ENCODE assay signal across 27 cellular contexts in the genomic region with DNA sequence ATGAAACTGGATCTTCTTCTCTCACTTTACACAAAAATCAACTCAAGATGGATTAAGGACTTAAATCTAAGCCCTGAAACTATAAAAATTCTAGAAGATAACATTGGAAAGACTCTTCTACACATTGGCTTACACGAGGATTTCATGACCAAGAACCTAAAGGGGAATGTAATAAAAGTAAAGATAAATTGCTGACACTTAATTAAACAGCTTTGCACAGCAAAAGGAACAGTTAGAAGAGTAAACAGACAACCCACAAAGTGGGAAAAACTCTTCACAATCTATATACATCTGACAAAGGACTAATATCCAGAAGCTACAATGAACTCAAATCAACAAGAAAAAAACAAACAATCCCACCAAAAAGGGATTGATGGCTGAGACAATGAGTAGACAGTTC.
DNase-seq lines count a peak whose midpoint lies in the region; ATAC-seq, FAIRE-seq and TF ChIP-seq lines count a peak whose summit lies in the region.
"Had no signal": no experiment of that assay in that cellular context is flagged by ENCODE, and none has a peak within 500 bp of the region (broad histone marks: within the 10 kb centered on the region; RNA-seq: fewer than 3 reads in every experiment).

No MANE protein-coding gene starts in this region.

- in situ Hi-C loops in HepG2 (cut with HindIII; ENCODE audit: extremely low pct_ligation_motif_present, low pct_unique_long_range_greater_than_20kb): no loop called here
- in situ Hi-C loops in K562 (cut with MboI): no loop called here

- intact Hi-C loops in HepG2 (cut with micrococcal nuclease; ENCODE audit: unreplicated experiment) (no loop called here), right lobe of liver (cut with DNase I) (no loop called here), K562 (cut with micrococcal nuclease) (no loop called here), spleen (cut with DNase I; ENCODE audit: low total_unique reads) (no loop called here)

- no peak for DNase-seq in HepG2 (ENCODE audit: low spot score)
- DNase-seq in right lobe of liver: no peak
- DNase-seq in A549 (ENCODE audit: low read depth in 1 of 2, low spot score in 1 of 2): no peak
- no peak for DNase-seq in K562 (ENCODE audit: extremely low read depth in 1 of 4, low spot score in 3 of 4)
- DNase-seq in endodermal cell: no peak
- no peak for DNase-seq in spleen
- DNase-seq in caudate nucleus (lab: John Stamatoyannopoulos, UW): no peak
- DNase-seq: ACHN; BE2C; C1 segment of cervical spinal cord; CD4-positive, alpha-beta memory T cell; CD4-positive, CD25-positive, alpha-beta regulatory T cell; CD8-positive, alpha-beta memory T cell; COR-L47; DMS 273 treated with DMSO at 0.1 percent for 48 hours; DMS153; DMS53; DMS79; DND-41; EL; GDM1 had no signal

- no peak for TF ChIP-seq RAD21 in HepG2 (CRISPR knock-in tag; IDR thresholded peaks at IDR 0.05)
- no peak for TF ChIP-seq RAD21 in A549 (conservative IDR thresholded peaks at IDR 0.05 in 1 of 2, IDR thresholded peaks at IDR 0.05 in 1 of 2)
- TF ChIP-seq RAD21 in K562 (CRISPR knock-in tag; conservative IDR thresholded peaks at IDR 0.05 in 1 of 2, IDR thresholded peaks at IDR 0.05 in 1 of 2): no peak

- no peaks in the 10 kb centered on the region for H3K9me3 ChIP-seq in HepG2 (ENCODE audit: low read length)
- H3K9me3 ChIP-seq in right lobe of liver: no peaks in the 10 kb centered on the region
- no peaks in the 10 kb centered on the region for H3K9me3 ChIP-seq in A549
- H3K9me3 ChIP-seq in K562 (replicated peaks; ENCODE audit: control insufficient read depth, insufficient read depth, low read depth, low read length): no peaks in the 10 kb centered on the region
- peaks cover 50% of the 10 kb centered on the region for H3K9me3 ChIP-seq in endodermal cell (ENCODE audit: control insufficient read depth, low read length)
- peaks cover 0 to 53% (median 45%) of the 10 kb centered on the region in 8 donors for H3K9me3 ChIP-seq in spleen
- H3K9me3 ChIP-seq: BE2C had no signal

- no peak overlapping the region for H3K27ac Mint-ChIP-seq in endodermal cell
- H3K27ac Mint-ChIP-seq: CD4-positive, alpha-beta memory T cell; CD4-positive, CD25-positive, alpha-beta regulatory T cell; CD8-positive, alpha-beta memory T cell had no signal

- H3K4me3 ChIP-seq in HepG2 (replicated peaks in 1 of 3; ENCODE audit: insufficient read depth in 1 of 3, low read depth in 2 of 3, low read length in 3 of 3) (no peak overlapping the region), right lobe of liver (no peak overlapping the region), A549 (no peak overlapping the region), K562 (no peak overlapping the region), endodermal cell (ENCODE audit: low read length) (peak overlapping the region; percentile 68), spleen (no peak overlapping the region)
- H3K4me3 ChIP-seq: BLaER1, GM12878 had no signal

- H4K20me1 ChIP-seq in HepG2 (ENCODE audit: insufficient read depth, low read length) (no peaks in the 10 kb centered on the region), K562 (replicated peaks; ENCODE audit: control insufficient read depth, insufficient read depth, low read length) (no peaks in the 10 kb centered on the region)
- H4K20me1 ChIP-seq: BLaER1 had no signal

- no peak for TF ChIP-seq EP300 in HepG2 (IDR thresholded peaks at IDR 0.05; ENCODE audit: low read depth in 2 of 2, low read length in 2 of 2)
- TF ChIP-seq EP300 in HepG2 (CRISPR knock-in tag; IDR thresholded peaks at IDR 0.05; ENCODE audit: borderline replicate concordance): no peak
- TF ChIP-seq EP300 in A549 (IDR thresholded peaks at IDR 0.05): no peak
- no peak for TF ChIP-seq EP300 in K562 (IDR thresholded peaks at IDR 0.05; ENCODE audit: low read length)

- no peaks in the 10 kb centered on the region for H3K79me2 ChIP-seq in HepG2 (ENCODE audit: insufficient read depth, low read length)
- no peaks in the 10 kb centered on the region for H3K79me2 ChIP-seq in K562 (ENCODE audit: control insufficient read depth, insufficient read depth, low read length)

- H3K4me2 ChIP-seq in HepG2 (ENCODE audit: low read depth, low read length): no peak overlapping the region
- H3K4me2 ChIP-seq in A549: no peak overlapping the region
- H3K4me2 ChIP-seq in K562 (ENCODE audit: insufficient read depth, low read length): no peak overlapping the region
- H3K4me2 ChIP-seq: BLaER1 had no signal

- no peak overlapping the region for H3K27ac ChIP-seq in HepG2 (ENCODE audit: extremely low read length, insufficient read depth, low read length)
- H3K27ac ChIP-seq in right lobe of liver: no peak overlapping the region
- no peak overlapping the region for H3K27ac ChIP-seq in A549
- no peak overlapping the region for H3K27ac ChIP-seq in K562 (ENCODE audit: extremely low read depth, low read depth, low read length)
- H3K27ac ChIP-seq in endodermal cell (ENCODE audit: low read depth, low read length): no peak overlapping the region
- no peak overlapping the region for H3K27ac ChIP-seq in spleen
- no peak overlapping the region for H3K27ac ChIP-seq in caudate nucleus (ENCODE audit: low read depth, low read length)
- H3K27ac ChIP-seq: 22Rv1, BLaER1 had no signal

- no peaks in the 10 kb centered on the region for H3K27me3 ChIP-seq in HepG2 (ENCODE audit: control insufficient read depth in 1 of 2, insufficient read depth in 2 of 2, low read length in 2 of 2)
- H3K27me3 ChIP-seq in right lobe of liver: no peaks in the 10 kb centered on the region
- no peaks in the 10 kb centered on the region for H3K27me3 ChIP-seq in K562 (ENCODE audit: control insufficient read depth in 2 of 2, insufficient read depth in 2 of 2, low read length in 2 of 2)
- no peaks in the 10 kb centered on the region for H3K27me3 ChIP-seq in endodermal cell (ENCODE audit: control insufficient read depth, insufficient read depth, low read length, poor library complexity, severe bottlenecking)
- no peaks in the 10 kb centered on the region for H3K27me3 ChIP-seq in spleen (replicated peaks in 1 of 7)
- H3K27me3 ChIP-seq: BE2C, BLaER1 had no signal

- H3K9me3 Mint-ChIP-seq in endodermal cell: peaks cover 65% of the 10 kb centered on the region

- FAIRE-seq in HepG2 (lab: Jason Lieb, UNC) (no peak), A549 (lab: Jason Lieb, UNC) (no peak), K562 (lab: Jason Lieb, UNC) (peak; percentile 48)
- FAIRE-seq: GM12878, GM12892 had no signal

- H3K36me3 Mint-ChIP-seq in endodermal cell (ENCODE audit: low read depth): peaks cover 76% of the 10 kb centered on the region

- POLR2A ChIA-PET in HepG2 (lab: Yijun Ruan, JAX) (no interaction called here), A549 (lab: Yijun Ruan, JAX) (no interaction called here), K562 (lab: Yijun Ruan, JAX) (no interaction called here)

- H3K9ac ChIP-seq in HepG2 (ENCODE audit: insufficient read depth, low read depth, low read length): no peak overlapping the region
- no peak overlapping the region for H3K9ac ChIP-seq in K562 (ENCODE audit: insufficient read depth in 1 of 2, low read depth in 2 of 2, low read length in 2 of 2)
- H3K9ac ChIP-seq in endodermal cell (ENCODE audit: extremely low read depth, low read length, poor library complexity, severe bottlenecking): no peak overlapping the region
- H3K9ac ChIP-seq: BLaER1 had no signal

- H2AFZ ChIP-seq in HepG2 (ENCODE audit: low read length): no peak overlapping the region
- H2AFZ ChIP-seq in K562 (ENCODE audit: low read depth, low read length): no peak overlapping the region

- peaks cover 7% of the 10 kb centered on the region for H3K4me1 Mint-ChIP-seq in endodermal cell
- H3K4me1 Mint-ChIP-seq: CD14-positive monocyte had no signal

- no peak for TF ChIP-seq CTCF in HepG2 (CRISPR knock-in tag; IDR thresholded peaks at IDR 0.05)
- TF ChIP-seq CTCF in right lobe of liver (IDR thresholded peaks at IDR 0.05): no peak
- TF ChIP-seq CTCF in A549 (IDR thresholded peaks at IDR 0.05): no peak
- no peak for TF ChIP-seq CTCF in K562 (IDR thresholded peaks at IDR 0.05 in 2 of 3, conservative IDR thresholded peaks at IDR 0.05 in 1 of 3; ENCODE audit: insufficient read depth in 2 of 3, low read depth in 1 of 3, low read length in 3 of 3)
- TF ChIP-seq CTCF in endodermal cell (conservative IDR thresholded peaks at IDR 0.05): no peak
- no peak for TF ChIP-seq CTCF in spleen (IDR thresholded peaks at IDR 0.05 in 8 of 11, conservative IDR thresholded peaks at IDR 0.05 in 3 of 11)

- no peak for TF ChIP-seq POLR2A in HepG2 (IDR thresholded peaks at IDR 0.05; ENCODE audit: insufficient read depth in 1 of 2, low read depth in 2 of 2, low read length in 2 of 2)
- no peak for TF ChIP-seq POLR2A in right lobe of liver (IDR thresholded peaks at IDR 0.05)
- TF ChIP-seq POLR2A in A549 (IDR thresholded peaks at IDR 0.05; ENCODE audit: low read length): no peak
- TF ChIP-seq POLR2A in K562 (conservative IDR thresholded peaks at IDR 0.05): no peak
- TF ChIP-seq POLR2A in spleen (IDR thresholded peaks at IDR 0.05): no peak

- no peak overlapping the region for H3K4me3 Mint-ChIP-seq in endodermal cell
- H3K4me3 Mint-ChIP-seq: CD14-positive monocyte; CD4-positive, alpha-beta memory T cell; CD8-positive, alpha-beta memory T cell had no signal

- H3K36me3 ChIP-seq in HepG2 (replicated peaks in 1 of 2; ENCODE audit: control insufficient read depth in 1 of 2, insufficient read depth in 2 of 2, low read length in 2 of 2) (peaks cover 1 to 17% of the 10 kb centered on the region in 2 experiments; a peak in 4 of 5 replicates), right lobe of liver (peaks cover 0 to 11% (median under 1%) of the 10 kb centered on the region in 4 donors), K562 (ENCODE audit: control insufficient read depth, insufficient read depth, low read length) (0 out of 3 replicates have a peak, but pooled peaks cover 4% of the 10 kb centered on the region), endodermal cell (ENCODE audit: control insufficient read depth, insufficient read depth, low read length) (peaks cover 66% of the 10 kb centered on the region), spleen (peaks cover 2 to 96% (median 44%) of the 10 kb centered on the region in 6 donors)
- H3K36me3 ChIP-seq: BE2C had no signal

- 100% methylated on average over 1 of the region's 1 CpG for WGBS in HepG2 (ENCODE audit: low lambda C conversion rate)
- 100% methylated on average over 1 of the region's 1 CpG for WGBS in right lobe of liver (ENCODE audit: insufficient coverage, low coverage, low lambda C conversion rate, missing lambda C conversion rate)
- WGBS in A549 (ENCODE audit: missing lambda C conversion rate): 80% methylated on average over 1 of the region's 1 CpG
- 33% methylated on average over 1 of the region's 1 CpG for WGBS in K562 (ENCODE audit: insufficient coverage, low coverage, missing lambda C conversion rate)
- WGBS in endodermal cell (ENCODE audit: insufficient coverage in 1 of 2, insufficient read length in 1 of 2), 2 experiments: no CpG with 5 or more reads among the region's 1 CpG
- 88 to 98% (median 92%) methylated on average over 1 of the region's 1 CpG for WGBS in spleen, 5 donors

- no peaks in the 10 kb centered on the region for H3K9me1 ChIP-seq in K562 (ENCODE audit: control insufficient read depth, insufficient read depth, low read length)

- H3K4me1 ChIP-seq in HepG2 (ENCODE audit: insufficient read depth, low read length) (no peaks in the 10 kb centered on the region; the same call in 1 of the 2 replicates), right lobe of liver (no peaks in the 10 kb centered on the region), A549 (no peaks in the 10 kb centered on the region), K562 (replicated peaks in 1 of 2; ENCODE audit: control insufficient read depth in 2 of 2, insufficient read depth in 2 of 2, low read length in 2 of 2) (no peaks in the 10 kb centered on the region), endodermal cell (ENCODE audit: control insufficient read depth, insufficient read depth, low read length) (no peaks in the 10 kb centered on the region), spleen (no peaks in the 10 kb centered on the region)
- H3K4me1 ChIP-seq: BE2C, BLaER1 had no signal

- H3K27me3 Mint-ChIP-seq in endodermal cell (ENCODE audit: insufficient read depth): peaks cover 1% of the 10 kb centered on the region
- H3K27me3 Mint-ChIP-seq: CD4-positive, alpha-beta memory T cell; CD4-positive, CD25-positive, alpha-beta regulatory T cell; CD8-positive, alpha-beta memory T cell had no signal

- BruUV-seq in HepG2 (replicated peaks; lab: Mats Ljungman, UMichigan): no TSS peak
- BruUV-seq in K562 (replicated peaks; lab: Mats Ljungman, UMichigan): no TSS peak

- CTCF ChIA-PET in HepG2 (lab: Yijun Ruan, JAX; ENCODE audit: low intra/inter-chr PET ratio, low total read pairs) (no interaction called here), A549 (lab: Yijun Ruan, JAX) (no interaction called here), K562 (lab: Yijun Ruan, JAX; ENCODE audit: low intra/inter-chr PET ratio) (no interaction called here)

- no peak for ATAC-seq in HepG2
- ATAC-seq in right lobe of liver: no peak
- ATAC-seq in A549: no peak
- ATAC-seq in K562: no peak
- no peak for ATAC-seq in HG03457 (IDR thresholded peaks at IDR 0.05; ENCODE audit: unreplicated experiment)
- ATAC-seq: GM12878 had no signal
